In genomic region chr11:66467756-66468155, GRCh38 we compare ENCODE assay signal across 8 cellular contexts. TPM values are rescaled to one million over a fixed set of nuclear protein-coding genes. Genes with fewer than 3 reads are reported as not detected.
DNase-seq lines count a peak whose midpoint lies in the region; ATAC-seq and TF ChIP-seq lines count a peak whose summit lies in the region.

No MANE protein-coding gene starts in this region.

- no peaks in the 10 kb centered on the region for H3K27me3 ChIP-seq in MG63
- no peaks in the 10 kb centered on the region for H3K27me3 ChIP-seq in stomach

- peaks cover 7% of the 10 kb centered on the region for H3K9me3 Mint-ChIP-seq in activated T-helper 2 cell treated with anti-CD3 and anti-CD28 coated beads, Interferon-gamma antibody, Interleukin-2, Interleukin-4, amounts not matched to agents 10 μg/mL and 5 μg/mL and 100 μg/mL, durations not matched to agents 14 hours and 24 hours and 36 hours
- no peaks in the 10 kb centered on the region for H3K9me3 Mint-ChIP-seq in immature natural killer cell

- H3K36me3 ChIP-seq in MG63 (peaks cover 3% of the 10 kb centered on the region; the same call in 1 of the 2 replicates), stomach (peaks cover 6 to 25% (median 22%) of the 10 kb centered on the region in 4 donors)

- H3K9me3 ChIP-seq in MG63 (no peaks in the 10 kb centered on the region), stomach (no peaks in the 10 kb centered on the region)

- no peak for TF ChIP-seq EP300 in stomach (IDR thresholded peaks at IDR 0.05)

- peaks cover 15 to 36% (median 21%) of the 10 kb centered on the region in 4 donors for H3K4me1 ChIP-seq in stomach

- H3K4me3 ChIP-seq in MG63 (peak overlapping the region; percentile 55), stomach (peak overlapping the region; percentile 67 to 76 (median 70))

- intact Hi-C loops in activated T-helper 2 cell treated with anti-CD3 and anti-CD28 coated beads, Interferon-gamma antibody, Interleukin-2, Interleukin-4, amounts not matched to agents 10 μg/mL and 5 μg/mL and 100 μg/mL, durations not matched to agents 14 hours and 24 hours and 36 hours (cut with micrococcal nuclease), result no loop called here
- intact Hi-C loops in stomach (cut with DNase I; ENCODE audit: low total_unique reads), result no loop called here

- ATAC-seq in HG03342 (IDR thresholded peaks at IDR 0.05; ENCODE audit: unreplicated experiment), result no peak
- no peak for ATAC-seq in HG03108 (IDR thresholded peaks at IDR 0.05; ENCODE audit: unreplicated experiment)

- H3K27ac Mint-ChIP-seq in activated T-helper 2 cell treated with anti-CD3 and anti-CD28 coated beads, Interferon-gamma antibody, Interleukin-2, Interleukin-4, amounts not matched to agents 10 μg/mL and 5 μg/mL and 100 μg/mL, durations not matched to agents 14 hours and 24 hours and 36 hours, result peak overlapping the region; percentile 81
- peak overlapping the region in 2 of 6 donors; percentile 76 to 78 for H3K27ac Mint-ChIP-seq in immature natural killer cell

- WGBS in stomach, 5 donors, result 26 to 39% (median 35%) methylated on average over 5 to 6 of the region's 6 CpGs

- peaks cover 26% of the 10 kb centered on the region for H3K4me1 Mint-ChIP-seq in activated T-helper 2 cell treated with anti-CD3 and anti-CD28 coated beads, Interferon-gamma antibody, Interleukin-2, Interleukin-4, amounts not matched to agents 10 μg/mL and 5 μg/mL and 100 μg/mL, durations not matched to agents 14 hours and 24 hours and 36 hours (ENCODE audit: low read depth)
- H3K4me1 Mint-ChIP-seq in immature natural killer cell, result peaks cover 19 to 23% of the 10 kb centered on the region in 2 donors

- peak overlapping the region; percentile 91 for H3K4me3 Mint-ChIP-seq in activated T-helper 2 cell treated with anti-CD3 and anti-CD28 coated beads, Interferon-gamma antibody, Interleukin-2, Interleukin-4, amounts not matched to agents 10 μg/mL and 5 μg/mL and 100 μg/mL, durations not matched to agents 14 hours and 24 hours and 36 hours (ENCODE audit: low read depth)
- H3K4me3 Mint-ChIP-seq in immature natural killer cell, result peak overlapping the region; percentile 83 to 92 (median 87)

- no peaks in the 10 kb centered on the region for H3K27me3 Mint-ChIP-seq in activated T-helper 2 cell treated with anti-CD3 and anti-CD28 coated beads, Interferon-gamma antibody, Interleukin-2, Interleukin-4, amounts not matched to agents 10 μg/mL and 5 μg/mL and 100 μg/mL, durations not matched to agents 14 hours and 24 hours and 36 hours (ENCODE audit: low read depth)
- peaks cover 2 to 7% (median 5%) of the 10 kb centered on the region in 3 donors for H3K27me3 Mint-ChIP-seq in immature natural killer cell (ENCODE audit: low read depth in 3 of 3)

- peak overlapping the region in 3 of 5 donors; percentile 1 to 85 (median 84) for H3K27ac ChIP-seq in stomach

- peaks cover 12% of the 10 kb centered on the region for H3K36me3 Mint-ChIP-seq in activated T-helper 2 cell treated with anti-CD3 and anti-CD28 coated beads, Interferon-gamma antibody, Interleukin-2, Interleukin-4, amounts not matched to agents 10 μg/mL and 5 μg/mL and 100 μg/mL, durations not matched to agents 14 hours and 24 hours and 36 hours (ENCODE audit: low read depth)
- H3K36me3 Mint-ChIP-seq in immature natural killer cell, result no peaks in the 10 kb centered on the region

- TF ChIP-seq CTCF in stomach (IDR thresholded peaks at IDR 0.05), result no peak

- TF ChIP-seq POLR2A in stomach (IDR thresholded peaks at IDR 0.05), result no peak

- peak; percentile 32 for DNase-seq in DMS79 treated with DMSO at 0.1 percent for 48 hours (lab: John Stamatoyannopoulos, UW)
- peak; percentile 37 for DNase-seq in MG63
- DNase-seq in activated T-helper 2 cell treated with anti-CD3 and anti-CD28 coated beads, Interferon-gamma antibody, Interleukin-2, Interleukin-4, amounts not matched to agents 10 μg/mL and 5 μg/mL and 100 μg/mL, durations not matched to agents 14 hours and 24 hours and 36 hours (ENCODE audit: low spot score), result no peak
- DNase-seq in immature natural killer cell, result no peak
- DNase-seq in stomach, result peak; percentile 35
- DNase-seq in HCEC 1CT, result no peak

RNA-seq across cellular contexts. Expression of gene PELI3, which starts 1.1 kb away (rescaled TPM):
- 7.3 and 7.7 TPM in 2 replicates for total RNA-seq in MG63 (2014; rRNA removed; shearing (Covaris generic); ENCODE audit: low replicate concordance)
- total RNA-seq in activated T-helper 2 cell treated with anti-CD3 and anti-CD28 coated beads, Interferon-gamma antibody, Interleukin-2, Interleukin-4, amounts not matched to agents 10 μg/mL and 5 μg/mL and 100 μg/mL, durations not matched to agents 14 hours and 24 hours and 36 hours, result 14.6 and 15.7 TPM in 2 replicates
- polyA plus RNA-seq in immature natural killer cell, result 1 to 10 TPM; 1.6 to 3.2 (median 1.7) TPM
- 10 to 100 TPM in 1 of 5 donors, 1 to 10 TPM in 3, under 1 TPM in 1; 0.58 to 11.2 (median 6.4) TPM for total RNA-seq in stomach
- polyA plus RNA-seq in stomach, result 1 to 10 TPM; 7.3 to 9.8 (median 9.3) TPM

RNA-seq across cellular contexts. Expression of gene DPP3, which starts 12.5 kb away (rescaled TPM):
- total RNA-seq in MG63 (2014; rRNA removed; shearing (Covaris generic); ENCODE audit: low replicate concordance), result 57.0 and 124 TPM in 2 replicates
- total RNA-seq in activated T-helper 2 cell treated with anti-CD3 and anti-CD28 coated beads, Interferon-gamma antibody, Interleukin-2, Interleukin-4, amounts not matched to agents 10 μg/mL and 5 μg/mL and 100 μg/mL, durations not matched to agents 14 hours and 24 hours and 36 hours, result 109 and 119 TPM in 2 replicates
- polyA plus RNA-seq in immature natural killer cell (10 to 100 TPM; 44.5 to 54.2 (median 47.6) TPM), stomach (10 to 100 TPM; 20.0 to 26.9 (median 26.4) TPM)
- total RNA-seq in stomach, result 100 to 1,000 TPM in 2 of 5 donors, 10 to 100 TPM in 3; 14.0 to 320 (median 42.3) TPM

RNA-seq across cellular contexts. Expression of gene MRPL11, which starts 29.1 kb away (rescaled TPM):
- 92.7 and 167 TPM in 2 replicates for total RNA-seq in MG63 (2014; rRNA removed; shearing (Covaris generic); ENCODE audit: low replicate concordance)
- total RNA-seq in activated T-helper 2 cell treated with anti-CD3 and anti-CD28 coated beads, Interferon-gamma antibody, Interleukin-2, Interleukin-4, amounts not matched to agents 10 μg/mL and 5 μg/mL and 100 μg/mL, durations not matched to agents 14 hours and 24 hours and 36 hours, result 92.9 and 96.1 TPM in 2 replicates
- polyA plus RNA-seq in immature natural killer cell, result 100 to 1,000 TPM in 1 of 3 donors, 10 to 100 TPM in 2; 53.6 to 118 (median 88.6) TPM
- total RNA-seq in stomach, result 10 to 100 TPM; 18.8 to 50.9 (median 29.7) TPM
- 10 to 100 TPM; 51.8 to 66.8 (median 53.4) TPM for polyA plus RNA-seq in stomach

RNA-seq across cellular contexts. Expression of gene BBS1, which starts 42.7 kb away (rescaled TPM):
- 7.7 and 14.7 TPM in 2 replicates for total RNA-seq in MG63 (2014; rRNA removed; shearing (Covaris generic); ENCODE audit: low replicate concordance)
- total RNA-seq in activated T-helper 2 cell treated with anti-CD3 and anti-CD28 coated beads, Interferon-gamma antibody, Interleukin-2, Interleukin-4, amounts not matched to agents 10 μg/mL and 5 μg/mL and 100 μg/mL, durations not matched to agents 14 hours and 24 hours and 36 hours, result 12.6 and 14.9 TPM in 2 replicates
- 1 to 10 TPM; 5.3 to 8.3 (median 6.2) TPM for polyA plus RNA-seq in immature natural killer cell
- 100 to 1,000 TPM in 1 of 5 donors, 10 to 100 TPM in 4; 13.6 to 138 (median 44.3) TPM for total RNA-seq in stomach
- polyA plus RNA-seq in stomach, result 10 to 100 TPM; 12.3 to 12.4 (median 12.4) TPM

RNA-seq across cellular contexts. Expression of gene NPAS4, which starts 46.9 kb away (rescaled TPM):
- not detected in 2 replicates for total RNA-seq in MG63 (2014; rRNA removed; shearing (Covaris generic); ENCODE audit: low replicate concordance)
- 0.09 and 0.16 TPM in 2 replicates for total RNA-seq in activated T-helper 2 cell treated with anti-CD3 and anti-CD28 coated beads, Interferon-gamma antibody, Interleukin-2, Interleukin-4, amounts not matched to agents 10 μg/mL and 5 μg/mL and 100 μg/mL, durations not matched to agents 14 hours and 24 hours and 36 hours
- polyA plus RNA-seq in immature natural killer cell (not detected), stomach (under 1 TPM in 2 of 3 donors, not detected in 1; 0.25 to 0.50 TPM)
- total RNA-seq in stomach, result 1 to 10 TPM in 1 of 5 donors, under 1 TPM in 1, not detected in 3; 0.89 to 1.7 TPM

Comparison
In these comparisons a context has a peak if more than half of its experiments do, and no peak if none do; other contexts are left out.
1. DNase-seq: peak in DMS79 treated with DMSO at 0.1 percent for 48 hours (single experiment), MG63 (single experiment) and stomach (single experiment); none in activated T-helper 2 cell treated with anti-CD3 and anti-CD28 coated beads, Interferon-gamma antibody, Interleukin-2, Interleukin-4, amounts not matched to agents 10 μg/mL and 5 μg/mL and 100 μg/mL, durations not matched to agents 14 hours and 24 hours and 36 hours (single experiment), immature natural killer cell (0 of 3) and HCEC 1CT (single experiment).